In the genomic region with DNA sequence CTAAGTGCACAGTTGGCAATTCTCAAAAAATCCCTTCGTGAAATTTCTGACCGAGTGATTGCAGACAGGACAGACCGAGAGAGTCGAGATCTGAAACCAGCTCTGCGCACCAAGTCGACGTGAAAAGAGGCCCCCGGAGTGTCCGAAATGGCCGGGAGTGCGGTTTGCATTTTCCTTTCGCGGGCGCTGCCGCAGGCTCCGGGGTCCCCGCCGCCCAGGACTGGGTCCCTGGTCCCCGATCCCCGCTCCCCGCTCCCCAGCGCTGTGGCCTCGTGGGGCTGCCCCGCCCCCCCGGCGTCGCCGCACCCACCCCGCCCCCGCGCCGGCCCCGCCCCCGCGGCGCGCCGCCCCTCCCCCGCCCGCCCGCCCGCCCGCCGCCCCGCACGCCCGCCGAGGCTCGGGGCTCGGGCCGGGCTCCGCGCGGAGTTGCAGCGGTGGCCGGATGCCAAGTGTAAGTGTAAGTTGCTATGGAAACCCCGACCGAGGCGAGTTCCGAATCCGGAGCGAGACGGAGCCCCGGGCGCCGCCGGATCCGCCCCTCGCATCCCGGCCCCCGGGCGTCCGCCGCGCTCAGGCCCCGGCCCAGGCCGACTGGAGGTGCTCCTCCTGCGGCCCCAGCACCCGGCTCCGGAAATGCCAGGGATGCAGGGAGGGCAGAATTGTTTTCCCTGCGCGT, we compare ENCODE assay signal across 1 cellular context.
TF ChIP-seq lines count a peak whose summit lies in the region.

No MANE protein-coding gene starts in this region.

TF ChIP-seq in HEK293, 187 proteins besides CTCF, POLR2A, EP300 and RAD21 (continued from another document and continues in another):
- TF ChIP-seq BCL11A (tag by site-specific recombination; IDR thresholded peaks at IDR 0.05; ENCODE audit: low read depth) (no peak), ZNF214 (tag by site-specific recombination; IDR thresholded peaks at IDR 0.05; ENCODE audit: borderline replicate concordance) (no peak), SETDB1 (IDR thresholded peaks at IDR 0.05; ENCODE audit: insufficient read length, low read length) (no peak), ZNF423 (tag by site-specific recombination; IDR thresholded peaks at IDR 0.05) (no peak), ZSCAN23 (tag by site-specific recombination; IDR thresholded peaks at IDR 0.05) (no peak), ZBTB21 (tag by site-specific recombination; IDR thresholded peaks at IDR 0.05) (no peak), ZNF639 (tag by site-specific recombination; IDR thresholded peaks at IDR 0.05) (no peak), ZNF292 (tag by site-specific recombination; IDR thresholded peaks at IDR 0.05; ENCODE audit: borderline replicate concordance, low read depth) (no peak), ZNF221 (tag by site-specific recombination; IDR thresholded peaks at IDR 0.05; ENCODE audit: borderline replicate concordance) (no peak), IKZF3 (tag by site-specific recombination; IDR thresholded peaks at IDR 0.05) (peak; percentile 70), ZNF623 (tag by site-specific recombination; IDR thresholded peaks at IDR 0.05) (no peak), ZNF48 (tag by site-specific recombination; IDR thresholded peaks at IDR 0.05) (no peak), ZNF549 (tag by site-specific recombination; IDR thresholded peaks at IDR 0.05) (no peak), ZNF561 (tag by site-specific recombination; IDR thresholded peaks at IDR 0.05; ENCODE audit: borderline replicate concordance) (peak; percentile 69; the same call in 1 of the 2 replicates), OVOL3 (tag by site-specific recombination; IDR thresholded peaks at IDR 0.05) (no peak), ZNF248 (tag by site-specific recombination; IDR thresholded peaks at IDR 0.05) (no peak), ZNF670 (tag by site-specific recombination; IDR thresholded peaks at IDR 0.05; ENCODE audit: low read depth) (no peak), ZNF677 (tag by site-specific recombination; IDR thresholded peaks at IDR 0.05) (no peak), ZNF2 (tag by site-specific recombination; IDR thresholded peaks at IDR 0.05) (no peak), ZFP3 (tag by site-specific recombination; IDR thresholded peaks at IDR 0.05; ENCODE audit: low read depth) (no peak), ZNF266 (tag by site-specific recombination; IDR thresholded peaks at IDR 0.05; ENCODE audit: low read depth) (no peak), ZNF600 (tag by site-specific recombination; IDR thresholded peaks at IDR 0.05) (no peak; the same call in 1 of the 2 replicates), SP2 (tag by site-specific recombination; IDR thresholded peaks at IDR 0.05) (peak; percentile 26), KLF10 (tag by site-specific recombination; IDR thresholded peaks at IDR 0.05) (peak; percentile 39; the same call in 1 of the 2 replicates), ZSCAN4 (tag by site-specific recombination; IDR thresholded peaks at IDR 0.05) (no peak), ZNF146 (tag by site-specific recombination; IDR thresholded peaks at IDR 0.05) (no peak), ZFP69B (tag by site-specific recombination; IDR thresholded peaks at IDR 0.05) (no peak), ZNF114 (tag by site-specific recombination; IDR thresholded peaks at IDR 0.05) (no peak), ZNF76 (tag by site-specific recombination; IDR thresholded peaks at IDR 0.05; ENCODE audit: borderline replicate concordance, low read depth) (no peak), ZNF629 (tag by site-specific recombination; IDR thresholded peaks at IDR 0.05) (no peak), ZBTB11 (tag by site-specific recombination; conservative IDR thresholded peaks at IDR 0.05; ENCODE audit: low read depth) (peak; percentile 68), ZBTB26 (tag by site-specific recombination; optimal IDR thresholded peaks at IDR 0.05) (peak; percentile 49), ZNF701 (tag by site-specific recombination; IDR thresholded peaks at IDR 0.05) (no peak), SP7 (tag by site-specific recombination; IDR thresholded peaks at IDR 0.05) (no peak), ZNF121 (tag by site-specific recombination; IDR thresholded peaks at IDR 0.05) (no peak), ZBTB20 (tag by site-specific recombination; IDR thresholded peaks at IDR 0.05) (peak; percentile 96), ZNF664 (tag by site-specific recombination; IDR thresholded peaks at IDR 0.05) (no peak), ZNF280C (tag by site-specific recombination; IDR thresholded peaks at IDR 0.05) (no peak), ZNF521 (tag by site-specific recombination; IDR thresholded peaks at IDR 0.05) (no peak), KLF7 (tag by site-specific recombination; IDR thresholded peaks at IDR 0.05; ENCODE audit: borderline replicate concordance) (no peak), ZNF155 (tag by site-specific recombination; IDR thresholded peaks at IDR 0.05) (no peak), KLF16 (tag by site-specific recombination; IDR thresholded peaks at IDR 0.05) (no peak), ZSCAN16 (tag by site-specific recombination; IDR thresholded peaks at IDR 0.05) (no peak), ZNF404 (tag by site-specific recombination; IDR thresholded peaks at IDR 0.05) (no peak), ZNF184 (tag by site-specific recombination; IDR thresholded peaks at IDR 0.05) (no peak), ZNF132 (tag by site-specific recombination; IDR thresholded peaks at IDR 0.05; ENCODE audit: borderline replicate concordance) (no peak), FEZF1 (tag by site-specific recombination; IDR thresholded peaks at IDR 0.05) (no peak), ZNF24 (tag by site-specific recombination; IDR thresholded peaks at IDR 0.05) (no peak), ZNF621 (tag by site-specific recombination; IDR thresholded peaks at IDR 0.05) (no peak), ZSCAN30 (tag by site-specific recombination; IDR thresholded peaks at IDR 0.05) (peak; percentile 84), ZNF211 (tag by site-specific recombination; IDR thresholded peaks at IDR 0.05; ENCODE audit: low read depth) (no peak), ZNF837 (tag by site-specific recombination; IDR thresholded peaks at IDR 0.05) (no peak), GLI4 (tag by site-specific recombination; IDR thresholded peaks at IDR 0.05) (no peak)
- TF ChIP-seq, protein P1, sequence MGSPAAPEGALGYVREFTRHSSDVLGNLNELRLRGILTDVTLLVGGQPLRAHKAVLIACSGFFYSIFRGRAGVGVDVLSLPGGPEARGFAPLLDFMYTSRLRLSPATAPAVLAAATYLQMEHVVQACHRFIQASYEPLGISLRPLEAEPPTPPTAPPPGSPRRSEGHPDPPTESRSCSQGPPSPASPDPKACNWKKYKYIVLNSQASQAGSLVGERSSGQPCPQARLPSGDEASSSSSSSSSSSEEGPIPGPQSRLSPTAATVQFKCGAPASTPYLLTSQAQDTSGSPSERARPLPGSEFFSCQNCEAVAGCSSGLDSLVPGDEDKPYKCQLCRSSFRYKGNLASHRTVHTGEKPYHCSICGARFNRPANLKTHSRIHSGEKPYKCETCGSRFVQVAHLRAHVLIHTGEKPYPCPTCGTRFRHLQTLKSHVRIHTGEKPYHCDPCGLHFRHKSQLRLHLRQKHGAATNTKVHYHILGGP (tag by site-specific recombination; IDR thresholded peaks at IDR 0.05): no peak
- TF ChIP-seq, protein P2, sequence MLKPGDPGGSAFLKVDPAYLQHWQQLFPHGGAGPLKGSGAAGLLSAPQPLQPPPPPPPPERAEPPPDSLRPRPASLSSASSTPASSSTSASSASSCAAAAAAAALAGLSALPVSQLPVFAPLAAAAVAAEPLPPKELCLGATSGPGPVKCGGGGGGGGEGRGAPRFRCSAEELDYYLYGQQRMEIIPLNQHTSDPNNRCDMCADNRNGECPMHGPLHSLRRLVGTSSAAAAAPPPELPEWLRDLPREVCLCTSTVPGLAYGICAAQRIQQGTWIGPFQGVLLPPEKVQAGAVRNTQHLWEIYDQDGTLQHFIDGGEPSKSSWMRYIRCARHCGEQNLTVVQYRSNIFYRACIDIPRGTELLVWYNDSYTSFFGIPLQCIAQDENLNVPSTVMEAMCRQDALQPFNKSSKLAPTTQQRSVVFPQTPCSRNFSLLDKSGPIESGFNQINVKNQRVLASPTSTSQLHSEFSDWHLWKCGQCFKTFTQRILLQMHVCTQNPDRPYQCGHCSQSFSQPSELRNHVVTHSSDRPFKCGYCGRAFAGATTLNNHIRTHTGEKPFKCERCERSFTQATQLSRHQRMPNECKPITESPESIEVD (tag by site-specific recombination; IDR thresholded peaks at IDR 0.05): no peak
- TF ChIP-seq, protein P3, sequence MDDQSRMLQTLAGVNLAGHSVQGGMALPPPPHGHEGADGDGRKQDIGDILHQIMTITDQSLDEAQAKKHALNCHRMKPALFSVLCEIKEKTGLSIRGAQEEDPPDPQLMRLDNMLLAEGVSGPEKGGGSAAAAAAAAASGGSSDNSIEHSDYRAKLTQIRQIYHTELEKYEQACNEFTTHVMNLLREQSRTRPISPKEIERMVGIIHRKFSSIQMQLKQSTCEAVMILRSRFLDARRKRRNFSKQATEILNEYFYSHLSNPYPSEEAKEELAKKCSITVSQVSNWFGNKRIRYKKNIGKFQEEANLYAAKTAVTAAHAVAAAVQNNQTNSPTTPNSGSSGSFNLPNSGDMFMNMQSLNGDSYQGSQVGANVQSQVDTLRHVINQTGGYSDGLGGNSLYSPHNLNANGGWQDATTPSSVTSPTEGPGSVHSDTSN (CRISPR knock-in tag; IDR thresholded peaks at IDR 0.05): no peak
- TF ChIP-seq, protein P4, sequence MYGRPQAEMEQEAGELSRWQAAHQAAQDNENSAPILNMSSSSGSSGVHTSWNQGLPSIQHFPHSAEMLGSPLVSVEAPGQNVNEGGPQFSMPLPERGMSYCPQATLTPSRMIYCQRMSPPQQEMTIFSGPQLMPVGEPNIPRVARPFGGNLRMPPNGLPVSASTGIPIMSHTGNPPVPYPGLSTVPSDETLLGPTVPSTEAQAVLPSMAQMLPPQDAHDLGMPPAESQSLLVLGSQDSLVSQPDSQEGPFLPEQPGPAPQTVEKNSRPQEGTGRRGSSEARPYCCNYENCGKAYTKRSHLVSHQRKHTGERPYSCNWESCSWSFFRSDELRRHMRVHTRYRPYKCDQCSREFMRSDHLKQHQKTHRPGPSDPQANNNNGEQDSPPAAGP (tag by site-specific recombination; IDR thresholded peaks at IDR 0.05): no peak
